8 cellular contexts compared by ENCODE assay signal in the genomic region with DNA sequence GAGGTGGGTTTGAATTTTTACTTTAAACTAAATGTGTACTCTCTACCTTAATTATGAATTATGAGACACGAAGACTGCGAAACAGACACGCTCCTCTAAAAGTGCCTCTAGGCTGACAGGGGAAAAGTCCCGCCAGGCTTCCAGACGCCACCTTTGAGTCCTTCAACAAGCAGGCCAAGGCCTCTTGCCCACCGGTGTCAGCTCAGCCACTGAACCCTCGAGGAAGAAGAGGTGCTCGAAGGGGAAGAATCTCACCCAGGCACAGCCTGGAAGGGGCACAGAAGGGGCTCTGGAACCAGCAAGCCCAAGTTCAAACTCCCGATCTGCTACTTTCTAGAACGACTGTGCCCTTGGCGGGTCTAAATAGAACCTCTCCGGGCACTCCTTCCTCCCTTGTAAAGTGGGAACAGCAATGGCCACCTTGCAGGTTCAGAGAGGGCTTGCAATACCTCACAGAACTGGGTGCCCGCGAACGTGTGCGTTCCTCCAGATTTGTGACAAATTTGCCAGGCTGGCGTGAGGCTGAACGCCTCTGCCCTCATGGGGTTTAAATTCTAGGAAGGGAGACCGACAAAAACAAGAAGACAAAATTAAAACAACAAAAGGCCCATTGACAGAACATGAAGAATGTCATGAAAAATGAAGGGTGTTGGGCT.
A peak's percentile ranks its signal among the peaks of the same experiment; 100 is the strongest.
DNase-seq lines count a peak whose midpoint lies in the region; ATAC-seq and TF ChIP-seq lines count a peak whose summit lies in the region.

No MANE protein-coding gene starts in this region.

- H3K27me3 Mint-ChIP-seq in natural killer cell (ENCODE audit: low read depth in 2 of 2): no peaks in the 10 kb centered on the region

- H3K27me3 ChIP-seq in KMS-11 (ENCODE audit: insufficient read depth, low read depth): no peaks in the 10 kb centered on the region

- no peaks in the 10 kb centered on the region for H3K36me3 ChIP-seq in KMS-11 (ENCODE audit: insufficient read depth)

- H3K9ac ChIP-seq in KMS-11: peak overlapping the region; percentile 65; the same call in 1 of the 2 replicates

- peak overlapping the region; percentile 61 to 77 for H3K27ac Mint-ChIP-seq in natural killer cell

- TF ChIP-seq CTCF in AG09309 (IDR thresholded peaks at IDR 0.05; ENCODE audit: control insufficient read depth, insufficient read depth, low read depth, low read length, missing control alignments) (no peak), KMS-11 (conservative IDR thresholded peaks at IDR 0.05; ENCODE audit: low read depth, low read length) (no peak), coronary artery (IDR thresholded peaks at IDR 0.05) (no peak), natural killer cell (IDR thresholded peaks at IDR 0.05) (no peak)

- H3K79me2 ChIP-seq in KMS-11 (ENCODE audit: insufficient read depth, low read depth): peaks cover 10% of the 10 kb centered on the region; the same call in 1 of the 2 replicates

- peak overlapping the region; percentile 92 for H3K4me2 ChIP-seq in KMS-11

- H3K4me3 Mint-ChIP-seq in natural killer cell: peak overlapping the region; percentile 88

- no peaks in the 10 kb centered on the region for H3K9me3 Mint-ChIP-seq in natural killer cell

- H4K20me1 ChIP-seq in KMS-11 (ENCODE audit: insufficient read depth): no peaks in the 10 kb centered on the region

- no peak for DNase-seq in AG09309 (ENCODE audit: low read depth)
- no peak for DNase-seq in coronary artery (ENCODE audit: low spot score)
- no peak for DNase-seq in natural killer cell
- no peak for DNase-seq in NCI-H2081 (lab: John Stamatoyannopoulos, UW)
- DNase-seq in NCI-H82 treated with DMSO at 0.1 percent for 48 hours (lab: John Stamatoyannopoulos, UW; ENCODE audit: unreplicated experiment): no peak
- DNase-seq in T-helper 9 cell: no peak

- peak overlapping the region; percentile 81 for H2AFZ ChIP-seq in KMS-11 (ENCODE audit: low read depth)

- peaks cover 29 to 33% of the 10 kb centered on the region in 2 donors for H3K4me1 Mint-ChIP-seq in natural killer cell

- intact Hi-C loops in natural killer cell (cut with micrococcal nuclease): no loop called here

- H3K4me3 ChIP-seq in AG09309 (ENCODE audit: control insufficient read depth, low read depth, low read length) (peak overlapping the region; percentile 37), KMS-11 (IDR thresholded peaks at IDR 0.05; ENCODE audit: insufficient read depth, low read depth, low read length) (no peak overlapping the region), coronary artery (peak overlapping the region; percentile 100)

- ATAC-seq in natural killer cell (no peak), HG02870 (IDR thresholded peaks at IDR 0.05; ENCODE audit: unreplicated experiment) (no peak)

- H3K27ac ChIP-seq in KMS-11: no peak overlapping the region
- peak overlapping the region; percentile 81 to 97 for H3K27ac ChIP-seq in coronary artery

- peaks cover 17% of the 10 kb centered on the region for H3K4me1 ChIP-seq in KMS-11 (ENCODE audit: low read depth, poor library complexity, severe bottlenecking)

- no peaks in the 10 kb centered on the region for H3K36me3 Mint-ChIP-seq in natural killer cell
